ENCODE assay signal across 8 cellular contexts in the genomic region with DNA sequence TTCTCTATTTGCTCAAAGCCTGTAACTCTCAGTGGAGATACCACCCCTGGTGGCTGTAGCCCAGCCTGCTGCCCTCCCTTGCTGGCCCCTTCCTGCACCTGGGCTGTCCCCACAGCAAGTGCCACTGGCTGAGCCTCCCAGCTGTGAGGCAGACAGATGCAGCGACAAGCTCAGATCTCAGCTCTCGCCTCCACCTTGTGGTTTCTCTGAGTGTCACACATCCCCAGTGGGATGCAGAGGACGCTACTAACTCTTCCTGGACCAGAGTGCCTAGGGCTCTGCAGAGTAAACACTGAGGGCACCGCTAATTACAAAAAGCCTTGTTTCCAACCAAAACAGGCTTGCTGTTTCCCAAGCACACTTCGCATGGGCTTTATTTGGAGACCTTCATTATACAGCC. TPM values are rescaled to one million over a fixed set of nuclear protein-coding genes. Genes with fewer than 3 reads are reported as not detected.
DNase-seq lines count a peak whose midpoint lies in the region; ATAC-seq and TF ChIP-seq lines count a peak whose summit lies in the region.

No MANE protein-coding gene starts in this region.

- POLR2A ChIA-PET in CD4-positive, alpha-beta T cell (lab: Charles Lee): interaction anchor here (1.9 kb wide), 1 partner anchor 9 kb away, joined by 7 read pairs; a partner anchor contains a TSS

- 71 to 79% methylated on average over 5 of the region's 5 CpGs for WGBS in aorta, 2 donors

- H3K4me1 Mint-ChIP-seq in CD4-positive, alpha-beta T cell (ENCODE audit: low read depth): peaks cover 4% of the 10 kb centered on the region

- H3K27ac ChIP-seq in CD4-positive, alpha-beta T cell (ENCODE audit: low read depth, low read length): no peak overlapping the region
- no peak overlapping the region for H3K27ac ChIP-seq in aorta (ENCODE audit: low read depth in 1 of 2, low read length in 2 of 2)

- H3K36me3 ChIP-seq in HAP-1 (replicated peaks): no peaks in the 10 kb centered on the region
- H3K36me3 ChIP-seq in aorta (ENCODE audit: control insufficient read depth in 1 of 2, insufficient read depth in 2 of 2, low read length in 1 of 2): no peaks in the 10 kb centered on the region

- H3K4me1 ChIP-seq in HAP-1: no peaks in the 10 kb centered on the region
- H3K4me1 ChIP-seq in aorta (ENCODE audit: control insufficient read depth in 1 of 2, insufficient read depth in 2 of 2, low read length in 2 of 2): no peaks in the 10 kb centered on the region

- no peaks in the 10 kb centered on the region for H3K9me3 Mint-ChIP-seq in CD4-positive, alpha-beta T cell

- no peaks in the 10 kb centered on the region for H3K9me3 ChIP-seq in CD4-positive, alpha-beta T cell (ENCODE audit: control insufficient read depth, low read length)
- no peaks in the 10 kb centered on the region for H3K9me3 ChIP-seq in HAP-1
- H3K9me3 ChIP-seq in aorta (ENCODE audit: control insufficient read depth, low read length): no peaks in the 10 kb centered on the region

- no peaks in the 10 kb centered on the region for H3K36me3 Mint-ChIP-seq in CD4-positive, alpha-beta T cell (ENCODE audit: low read depth)

- H3K27ac Mint-ChIP-seq in CD4-positive, alpha-beta T cell: no peak overlapping the region

- H3K27me3 Mint-ChIP-seq in CD4-positive, alpha-beta T cell: no peaks in the 10 kb centered on the region

- DNase-seq in CD4-positive, alpha-beta T cell: peak in 2 of 10 experiments; percentile 8 to 11
- DNase-seq in HAP-1 (ENCODE audit: low spot score in 2 of 2) (peak; percentile 19 to 57), germinal center (ENCODE audit: low spot score) (peak; percentile 52), aorta (no peak), NCI-H187 (lab: John Stamatoyannopoulos, UW) (no peak)

- CTCF ChIA-PET in CD4-positive, alpha-beta T cell (lab: Charles Lee): no interaction called here

- intact Hi-C loops in CD4-positive, alpha-beta T cell (cut with DNase I, micrococcal nuclease): no loop called here
- intact Hi-C loops in aorta (cut with DNase I): no loop called here

- no peak overlapping the region for H3K4me3 Mint-ChIP-seq in CD4-positive, alpha-beta T cell

- in situ Hi-C loops in HAP-1 (cut with MboI; ENCODE audit: low sequenced_read_pairs): no loop called here

- ATAC-seq in CD4-positive, alpha-beta T cell (ENCODE audit: poor library complexity): peak; percentile 66
- ATAC-seq in SK-N-SH treated with all-trans-retinoic acid at 6 μM for 48 hours (peak; percentile 83), HG03565 (IDR thresholded peaks at IDR 0.05; ENCODE audit: unreplicated experiment) (no peak), aorta (ENCODE audit: low FRiP score) (no peak), HG03378 (IDR thresholded peaks at IDR 0.05; ENCODE audit: unreplicated experiment) (no peak)

- no peaks in the 10 kb centered on the region for H3K27me3 ChIP-seq in CD4-positive, alpha-beta T cell (ENCODE audit: control insufficient read depth, insufficient read depth, low read length)
- H3K27me3 ChIP-seq in HAP-1 (ENCODE audit: low read depth) (no peaks in the 10 kb centered on the region), aorta (ENCODE audit: control insufficient read depth in 1 of 2, insufficient read depth in 2 of 2, low read length in 1 of 2) (no peaks in the 10 kb centered on the region)

- no peak for TF ChIP-seq CTCF in CD4-positive, alpha-beta T cell (IDR thresholded peaks at IDR 0.05)

- H3K4me3 ChIP-seq in HAP-1 (no peak overlapping the region), aorta (ENCODE audit: low read length in 2 of 2) (no peak overlapping the region)

TF ChIP-seq in SK-N-SH treated with all-trans-retinoic acid at 6 μM for 48 hours, 23 proteins besides CTCF, POLR2A, EP300 and RAD21 (continues in another document):
- TF ChIP-seq CSDC2 (CRISPR knock-in tag; IDR thresholded peaks at IDR 0.05) (no peak), ZNF8 (CRISPR knock-in tag; IDR thresholded peaks at IDR 0.05) (no peak), TCF4 (CRISPR knock-in tag; IDR thresholded peaks at IDR 0.05; ENCODE audit: borderline replicate concordance) (no peak), ESRRG (CRISPR knock-in tag; IDR thresholded peaks at IDR 0.05) (no peak), TOX (CRISPR knock-in tag; IDR thresholded peaks at IDR 0.05; ENCODE audit: borderline replicate concordance) (no peak), ZFP30 (CRISPR knock-in tag; IDR thresholded peaks at IDR 0.05) (no peak), BACH2 (CRISPR knock-in tag; IDR thresholded peaks at IDR 0.05; ENCODE audit: borderline replicate concordance) (no peak), ARNTL (CRISPR knock-in tag; IDR thresholded peaks at IDR 0.05; ENCODE audit: borderline replicate concordance, low read depth) (no peak), SNAI2 (CRISPR knock-in tag; IDR thresholded peaks at IDR 0.05) (no peak), ZNF70 (CRISPR knock-in tag; IDR thresholded peaks at IDR 0.05) (no peak), GLIS3 (CRISPR knock-in tag; IDR thresholded peaks at IDR 0.05) (no peak), ZFP3 (CRISPR knock-in tag; IDR thresholded peaks at IDR 0.05) (no peak)
- TF ChIP-seq, protein P1, sequence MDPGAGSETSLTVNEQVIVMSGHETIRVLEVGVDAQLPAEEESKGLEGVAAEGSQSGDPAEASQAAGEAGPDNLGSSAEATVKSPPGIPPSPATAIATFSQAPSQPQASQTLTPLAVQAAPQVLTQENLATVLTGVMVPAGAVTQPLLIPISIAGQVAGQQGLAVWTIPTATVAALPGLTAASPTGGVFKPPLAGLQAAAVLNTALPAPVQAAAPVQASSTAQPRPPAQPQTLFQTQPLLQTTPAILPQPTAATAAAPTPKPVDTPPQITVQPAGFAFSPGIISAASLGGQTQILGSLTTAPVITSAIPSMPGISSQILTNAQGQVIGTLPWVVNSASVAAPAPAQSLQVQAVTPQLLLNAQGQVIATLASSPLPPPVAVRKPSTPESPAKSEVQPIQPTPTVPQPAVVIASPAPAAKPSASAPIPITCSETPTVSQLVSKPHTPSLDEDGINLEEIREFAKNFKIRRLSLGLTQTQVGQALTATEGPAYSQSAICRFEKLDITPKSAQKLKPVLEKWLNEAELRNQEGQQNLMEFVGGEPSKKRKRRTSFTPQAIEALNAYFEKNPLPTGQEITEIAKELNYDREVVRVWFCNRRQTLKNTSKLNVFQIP (CRISPR knock-in tag; IDR thresholded peaks at IDR 0.05; ENCODE audit: borderline replicate concordance, low read depth): no peak
- TF ChIP-seq, protein P2, sequence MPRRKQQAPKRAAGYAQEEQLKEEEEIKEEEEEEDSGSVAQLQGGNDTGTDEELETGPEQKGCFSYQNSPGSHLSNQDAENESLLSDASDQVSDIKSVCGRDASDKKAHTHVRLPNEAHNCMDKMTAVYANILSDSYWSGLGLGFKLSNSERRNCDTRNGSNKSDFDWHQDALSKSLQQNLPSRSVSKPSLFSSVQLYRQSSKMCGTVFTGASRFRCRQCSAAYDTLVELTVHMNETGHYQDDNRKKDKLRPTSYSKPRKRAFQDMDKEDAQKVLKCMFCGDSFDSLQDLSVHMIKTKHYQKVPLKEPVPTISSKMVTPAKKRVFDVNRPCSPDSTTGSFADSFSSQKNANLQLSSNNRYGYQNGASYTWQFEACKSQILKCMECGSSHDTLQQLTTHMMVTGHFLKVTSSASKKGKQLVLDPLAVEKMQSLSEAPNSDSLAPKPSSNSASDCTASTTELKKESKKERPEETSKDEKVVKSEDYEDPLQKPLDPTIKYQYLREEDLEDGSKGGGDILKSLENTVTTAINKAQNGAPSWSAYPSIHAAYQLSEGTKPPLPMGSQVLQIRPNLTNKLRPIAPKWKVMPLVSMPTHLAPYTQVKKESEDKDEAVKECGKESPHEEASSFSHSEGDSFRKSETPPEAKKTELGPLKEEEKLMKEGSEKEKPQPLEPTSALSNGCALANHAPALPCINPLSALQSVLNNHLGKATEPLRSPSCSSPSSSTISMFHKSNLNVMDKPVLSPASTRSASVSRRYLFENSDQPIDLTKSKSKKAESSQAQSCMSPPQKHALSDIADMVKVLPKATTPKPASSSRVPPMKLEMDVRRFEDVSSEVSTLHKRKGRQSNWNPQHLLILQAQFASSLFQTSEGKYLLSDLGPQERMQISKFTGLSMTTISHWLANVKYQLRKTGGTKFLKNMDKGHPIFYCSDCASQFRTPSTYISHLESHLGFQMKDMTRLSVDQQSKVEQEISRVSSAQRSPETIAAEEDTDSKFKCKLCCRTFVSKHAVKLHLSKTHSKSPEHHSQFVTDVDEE (CRISPR knock-in tag; IDR thresholded peaks at IDR 0.05): no peak
- TF ChIP-seq, protein P3, sequence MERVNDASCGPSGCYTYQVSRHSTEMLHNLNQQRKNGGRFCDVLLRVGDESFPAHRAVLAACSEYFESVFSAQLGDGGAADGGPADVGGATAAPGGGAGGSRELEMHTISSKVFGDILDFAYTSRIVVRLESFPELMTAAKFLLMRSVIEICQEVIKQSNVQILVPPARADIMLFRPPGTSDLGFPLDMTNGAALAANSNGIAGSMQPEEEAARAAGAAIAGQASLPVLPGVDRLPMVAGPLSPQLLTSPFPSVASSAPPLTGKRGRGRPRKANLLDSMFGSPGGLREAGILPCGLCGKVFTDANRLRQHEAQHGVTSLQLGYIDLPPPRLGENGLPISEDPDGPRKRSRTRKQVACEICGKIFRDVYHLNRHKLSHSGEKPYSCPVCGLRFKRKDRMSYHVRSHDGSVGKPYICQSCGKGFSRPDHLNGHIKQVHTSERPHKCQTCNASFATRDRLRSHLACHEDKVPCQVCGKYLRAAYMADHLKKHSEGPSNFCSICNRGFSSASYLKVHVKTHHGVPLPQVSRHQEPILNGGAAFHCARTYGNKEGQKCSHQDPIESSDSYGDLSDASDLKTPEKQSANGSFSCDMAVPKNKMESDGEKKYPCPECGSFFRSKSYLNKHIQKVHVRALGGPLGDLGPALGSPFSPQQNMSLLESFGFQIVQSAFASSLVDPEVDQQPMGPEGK (CRISPR knock-in tag; IDR thresholded peaks at IDR 0.05; ENCODE audit: borderline replicate concordance): no peak
- TF ChIP-seq, protein P4, sequence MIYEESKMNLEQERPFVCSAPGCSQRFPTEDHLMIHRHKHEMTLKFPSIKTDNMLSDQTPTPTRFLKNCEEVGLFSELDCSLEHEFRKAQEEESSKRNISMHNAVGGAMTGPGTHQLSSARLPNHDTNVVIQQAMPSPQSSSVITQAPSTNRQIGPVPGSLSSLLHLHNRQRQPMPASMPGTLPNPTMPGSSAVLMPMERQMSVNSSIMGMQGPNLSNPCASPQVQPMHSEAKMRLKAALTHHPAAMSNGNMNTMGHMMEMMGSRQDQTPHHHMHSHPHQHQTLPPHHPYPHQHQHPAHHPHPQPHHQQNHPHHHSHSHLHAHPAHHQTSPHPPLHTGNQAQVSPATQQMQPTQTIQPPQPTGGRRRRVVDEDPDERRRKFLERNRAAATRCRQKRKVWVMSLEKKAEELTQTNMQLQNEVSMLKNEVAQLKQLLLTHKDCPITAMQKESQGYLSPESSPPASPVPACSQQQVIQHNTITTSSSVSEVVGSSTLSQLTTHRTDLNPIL (CRISPR knock-in tag; IDR thresholded peaks at IDR 0.05; ENCODE audit: low read depth): no peak

RNA-seq across cellular contexts. Expression of a gene that starts 8.9 kb away (rescaled TPM):
- 1 to 10 TPM; 2.3 to 2.6 TPM for total RNA-seq in CD4-positive, alpha-beta T cell
- total RNA-seq in aorta: 1 to 10 TPM; 4.7 to 9.1 TPM
- 1 to 10 TPM; 2.0 to 4.8 TPM for polyA plus RNA-seq in aorta

Comparison
In these comparisons a context has a peak if more than half of its experiments do, and no peak if none do; other contexts are left out.
1. ATAC-seq: peak in CD4-positive, alpha-beta T cell (single experiment) and SK-N-SH treated with all-trans-retinoic acid at 6 μM for 48 hours (single experiment); none in HG03565 (single experiment), aorta (single experiment) and HG03378 (single experiment).
2. DNase-seq: peak in HAP-1 (2 of 2) and germinal center (single experiment); none in aorta (0 of 2) and NCI-H187 (0 of 2).